ENCODE assay signal across 8 cellular contexts in genomic region chr20:38435555-38435939, GRCh38. TPM values are rescaled to one million over a fixed set of nuclear protein-coding genes. Genes with fewer than 3 reads are reported as not detected.
DNase-seq lines count a peak whose midpoint lies in the region; ATAC-seq and TF ChIP-seq lines count a peak whose summit lies in the region.

No MANE protein-coding gene starts in this region.

- TF ChIP-seq CTCF in A673 (conservative IDR thresholded peaks at IDR 0.05; ENCODE audit: low read depth, low read length), result no peak

- peak overlapping the region; percentile 97 for H3K4me3 Mint-ChIP-seq in activated CD4-positive, alpha-beta memory T cell treated with anti-CD3 and anti-CD28 coated beads for 36 hours
- peak overlapping the region; percentile 92 to 98 (median 97) for H3K4me3 Mint-ChIP-seq in immature natural killer cell

- no peaks in the 10 kb centered on the region for H3K9me3 ChIP-seq in A673 (ENCODE audit: low read depth, low read length, poor library complexity, severe bottlenecking)

- BruUV-seq in A673 (replicated peaks; lab: Mats Ljungman, UMichigan), result no TSS peak

- CTCF ChIA-PET in A673 (lab: Charles Lee), result interaction anchor here (0.7 to 1.5 kb wide), 5 partner anchors 9 to 415 kb away, joined by 4 to 14 read pairs (median 5); partner anchors contain the start of gene RALGAPB
- CTCF ChIA-PET in activated CD4-positive, alpha-beta memory T cell treated with anti-CD3 and anti-CD28 coated beads for 36 hours (lab: Charles Lee), result interaction anchor here (0.8 to 5.6 kb wide), 12 partner anchors 9 to 244 kb away, joined by 3 to 141 read pairs (median 4); partner anchors contain the start of gene RALGAPB

- peak overlapping the region; percentile 86 for H3K4me3 ChIP-seq in A673 (ENCODE audit: low read depth, low read length, poor library complexity, severe bottlenecking)

- H3K36me3 ChIP-seq in A673 (ENCODE audit: insufficient read depth, low read length, poor library complexity, severe bottlenecking), result peaks cover 41% of the 10 kb centered on the region

- H3K27ac ChIP-seq in A673 (ENCODE audit: low read depth, low read length, poor library complexity, severe bottlenecking), result peak overlapping the region; percentile 91

- no peaks in the 10 kb centered on the region for H3K27me3 ChIP-seq in A673 (replicated peaks; ENCODE audit: insufficient read depth, low read depth, low read length, poor library complexity)

- H3K27me3 Mint-ChIP-seq in activated CD4-positive, alpha-beta memory T cell treated with anti-CD3 and anti-CD28 coated beads for 36 hours, result peaks cover 6% of the 10 kb centered on the region
- H3K27me3 Mint-ChIP-seq in immature natural killer cell (ENCODE audit: low read depth in 3 of 3), result peaks cover 7 to 14% (median 8%) of the 10 kb centered on the region in 3 donors

- POLR2A ChIA-PET in A673 (lab: Charles Lee; ENCODE audit: low non-redundant PET), result interaction anchor here (0.5 to 1.0 kb wide), 4 partner anchors 11 to 85 kb away, joined by 4 to 10 read pairs (median 5); partner anchors contain the start of gene RALGAPB
- POLR2A ChIA-PET in activated CD4-positive, alpha-beta memory T cell treated with anti-CD3 and anti-CD28 coated beads for 36 hours (lab: Charles Lee), result interaction anchor here (0.6 to 4.1 kb wide), 7 partner anchors 10 to 407 kb away, joined by 3 to 100 read pairs (median 8); partner anchors contain the start of gene RALGAPB

- ATAC-seq in HG03060 (IDR thresholded peaks at IDR 0.05; ENCODE audit: low read depth, unreplicated experiment) (peak; percentile 11), GM18511 (IDR thresholded peaks at IDR 0.05; ENCODE audit: unreplicated experiment) (no peak)

- H3K4me1 Mint-ChIP-seq in activated CD4-positive, alpha-beta memory T cell treated with anti-CD3 and anti-CD28 coated beads for 36 hours (ENCODE audit: low read depth), result peaks cover 34% of the 10 kb centered on the region
- H3K4me1 Mint-ChIP-seq in immature natural killer cell, result peaks cover 38 to 42% of the 10 kb centered on the region in 2 donors

- DNase-seq in A673 (ENCODE audit: low spot score) (peak; percentile 27), immature natural killer cell (no peak), dermis blood vessel endothelial cell (no peak), retina (no peak), superior temporal gyrus (ENCODE audit: extremely low spot score) (no peak)
- no peak for DNase-seq in activated CD4-positive, alpha-beta memory T cell treated with anti-CD3 and anti-CD28 coated beads for 36 hours

- intact Hi-C loops in A673 (cut with micrococcal nuclease; ENCODE audit: unreplicated experiment), result loop anchor here (1.0 to 2.0 kb wide), 2 partner anchors 11 to 37 kb away; partner anchors contain the start of gene RALGAPB
- intact Hi-C loops in activated CD4-positive, alpha-beta memory T cell treated with anti-CD3 and anti-CD28 coated beads for 36 hours (cut with micrococcal nuclease), result loop anchor here (1.0 kb wide), 2 partner anchors 11 to 37 kb away; partner anchors contain the start of gene RALGAPB

- H3K36me3 Mint-ChIP-seq in activated CD4-positive, alpha-beta memory T cell treated with anti-CD3 and anti-CD28 coated beads for 36 hours, result peaks cover 43% of the 10 kb centered on the region
- peaks cover 10 to 11% (median 11%) of the 10 kb centered on the region in 3 donors for H3K36me3 Mint-ChIP-seq in immature natural killer cell

- H3K27ac Mint-ChIP-seq in activated CD4-positive, alpha-beta memory T cell treated with anti-CD3 and anti-CD28 coated beads for 36 hours, result peak overlapping the region; percentile 97
- peak overlapping the region; percentile 83 to 97 (median 94) for H3K27ac Mint-ChIP-seq in immature natural killer cell

- H3K9me3 Mint-ChIP-seq in activated CD4-positive, alpha-beta memory T cell treated with anti-CD3 and anti-CD28 coated beads for 36 hours, result no peaks in the 10 kb centered on the region
- no peaks in the 10 kb centered on the region for H3K9me3 Mint-ChIP-seq in immature natural killer cell

- peaks cover 4% of the 10 kb centered on the region for H3K4me1 ChIP-seq in A673 (ENCODE audit: insufficient read depth, low read length, poor library complexity, severe bottlenecking)

RNA-seq across cellular contexts. Expression of gene SNHG17, which starts 0.4 kb away (rescaled TPM):
- total RNA-seq in A673 (2021) (91.4 and 105 TPM in 2 replicates), dermis blood vessel endothelial cell (6.7 and 11.6 TPM in 2 replicates)
- total RNA-seq in activated CD4-positive, alpha-beta memory T cell treated with anti-CD3 and anti-CD28 coated beads for 36 hours, result 10 to 100 TPM; 55.4 to 55.6 TPM
- polyA plus RNA-seq in immature natural killer cell, result 10 to 100 TPM; 42.8 to 86.0 (median 44.9) TPM

RNA-seq across cellular contexts. Expression of gene RALGAPB, which starts 37.1 kb away (rescaled TPM):
- total RNA-seq in A673 (2021) (32.6 and 34.4 TPM in 2 replicates), dermis blood vessel endothelial cell (28.4 and 29.1 TPM in 2 replicates)
- total RNA-seq in activated CD4-positive, alpha-beta memory T cell treated with anti-CD3 and anti-CD28 coated beads for 36 hours, result 10 to 100 TPM; 25.7 to 25.8 TPM
- polyA plus RNA-seq in immature natural killer cell, result 10 to 100 TPM in 2 of 3 donors, 1 to 10 TPM in 1; 7.5 to 16.7 (median 14.7) TPM
